ENCODE assay signal across 1 cellular context in genomic region chr7:98880485-98880884, GRCh38.
A peak's percentile ranks its signal among the peaks of the same experiment; 100 is the strongest.
TF ChIP-seq lines count a peak whose summit lies in the region.

No MANE protein-coding gene starts in this region.

TF ChIP-seq in GM12878, 131 proteins besides CTCF, POLR2A, EP300 and RAD21:
- TF ChIP-seq FOXM1 (IDR thresholded peaks at IDR 0.05; ENCODE audit: low read depth, low read length): no peak
- peak; percentile 64 for TF ChIP-seq ZBTB40 (IDR thresholded peaks at IDR 0.05; ENCODE audit: borderline replicate concordance)
TF ChIP-seq in GM12878: peak in this region for 1.
